ENCODE assay signal across 15 cellular contexts in the genomic region with DNA sequence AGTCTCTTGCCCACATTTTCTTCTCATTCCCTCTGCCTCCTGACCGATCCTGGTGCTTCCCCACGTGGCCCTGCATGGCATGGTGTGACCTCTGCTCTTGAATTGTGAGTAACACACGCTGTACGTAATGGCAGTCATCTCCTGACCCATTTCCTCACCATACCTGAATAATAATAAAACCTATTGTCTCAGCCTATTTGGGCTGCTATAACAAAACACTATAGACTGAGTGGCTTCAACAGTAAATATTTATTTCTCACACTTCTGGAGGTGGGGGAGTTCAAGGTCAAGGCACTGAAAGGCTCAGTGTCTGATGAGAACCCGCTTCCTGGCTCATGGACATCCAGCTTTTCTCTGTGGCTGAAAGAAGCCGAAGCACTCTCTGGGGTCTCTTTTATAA.
DNase-seq lines count a peak whose midpoint lies in the region; ATAC-seq and TF ChIP-seq lines count a peak whose summit lies in the region.
"Had no signal": no experiment of that assay in that cellular context is flagged by ENCODE, and none has a peak within 500 bp of the region (broad histone marks: within the 10 kb centered on the region; RNA-seq: fewer than 3 reads in every experiment).

No MANE protein-coding gene starts in this region.

- H3K27ac ChIP-seq in colonic mucosa (no peak overlapping the region), neural progenitor cell (no peak overlapping the region)

- no peaks in the 10 kb centered on the region for H4K20me1 ChIP-seq in neural progenitor cell (ENCODE audit: low read depth)

- no peak for ATAC-seq in HG03342 (IDR thresholded peaks at IDR 0.05; ENCODE audit: unreplicated experiment)

- no peaks in the 10 kb centered on the region for H3K79me2 ChIP-seq in neural progenitor cell (ENCODE audit: low read depth)

- H3K27me3 Mint-ChIP-seq in CD14-positive monocyte (ENCODE audit: low read depth in 3 of 3), result peaks cover 1% of the 10 kb centered on the region in 3 donors
- no peaks in the 10 kb centered on the region for H3K27me3 Mint-ChIP-seq in Calu3 (ENCODE audit: unreplicated experiment)
- no peaks in the 10 kb centered on the region for H3K27me3 Mint-ChIP-seq in progenitor cell of endocrine pancreas
- no peaks in the 10 kb centered on the region for H3K27me3 Mint-ChIP-seq in neural progenitor cell (ENCODE audit: insufficient read depth, low read depth)

- peaks cover 0 to 3% (median 1%) of the 10 kb centered on the region in 7 donors for H3K9me3 Mint-ChIP-seq in CD14-positive monocyte
- H3K9me3 Mint-ChIP-seq in Calu3 (ENCODE audit: low read depth, unreplicated experiment), result no peaks in the 10 kb centered on the region
- H3K9me3 Mint-ChIP-seq in progenitor cell of endocrine pancreas (ENCODE audit: low read depth), result no peaks in the 10 kb centered on the region
- peaks cover 5% of the 10 kb centered on the region for H3K9me3 Mint-ChIP-seq in neural progenitor cell
- H3K9me3 Mint-ChIP-seq: CD4-positive, alpha-beta T cell had no signal

- CTCF ChIA-PET in Calu3 (lab: Charles Lee), result no interaction called here

- no peak overlapping the region for H3K4me3 ChIP-seq in colonic mucosa
- no peak overlapping the region for H3K4me3 ChIP-seq in neural progenitor cell

- H3K27ac Mint-ChIP-seq in CD14-positive monocyte (peak overlapping the region in 5 of 7 donors; percentile 33 to 73 (median 58)), Calu3 (ENCODE audit: unreplicated experiment) (peak overlapping the region; percentile 33), progenitor cell of endocrine pancreas (peak overlapping the region; percentile 95), neural progenitor cell (no peak overlapping the region)
- H3K27ac Mint-ChIP-seq: CD4-positive, alpha-beta T cell had no signal

- TF ChIP-seq CTCF in CD14-positive monocyte (IDR thresholded peaks at IDR 0.05), result no peak
- no peak for TF ChIP-seq CTCF in Calu3 (IDR thresholded peaks at IDR 0.05; ENCODE audit: unreplicated experiment)
- TF ChIP-seq CTCF in colonic mucosa (IDR thresholded peaks at IDR 0.05), result no peak
- TF ChIP-seq CTCF in progenitor cell of endocrine pancreas (IDR thresholded peaks at IDR 0.05; ENCODE audit: unreplicated experiment), result no peak
- TF ChIP-seq CTCF in neural progenitor cell (IDR thresholded peaks at IDR 0.05), result no peak

- no peak overlapping the region for H3K4me2 ChIP-seq in neural progenitor cell

- intact Hi-C loops in CD14-positive monocyte (cut with micrococcal nuclease) (no loop called here), Calu3 (cut with micrococcal nuclease; ENCODE audit: unreplicated experiment) (no loop called here), colonic mucosa (cut with DNase I) (no loop called here)

- H3K4me3 Mint-ChIP-seq in CD14-positive monocyte (no peak overlapping the region), Calu3 (ENCODE audit: low read depth, unreplicated experiment) (no peak overlapping the region), progenitor cell of endocrine pancreas (ENCODE audit: low read depth) (no peak overlapping the region), neural progenitor cell (no peak overlapping the region)
- H3K4me3 Mint-ChIP-seq: CD4-positive, alpha-beta T cell had no signal

- H3K9ac ChIP-seq in colonic mucosa (ENCODE audit: low read depth in 2 of 2, low read length in 2 of 2) (no peak overlapping the region), neural progenitor cell (no peak overlapping the region)

- BruUV-seq in Calu3 (replicated peaks; lab: Mats Ljungman, UMichigan), result no TSS peak

- peaks cover 0 to 3% of the 10 kb centered on the region in 2 donors for H3K36me3 Mint-ChIP-seq in CD14-positive monocyte
- H3K36me3 Mint-ChIP-seq in Calu3 (ENCODE audit: insufficient read depth, unreplicated experiment), result no peaks in the 10 kb centered on the region
- no peaks in the 10 kb centered on the region for H3K36me3 Mint-ChIP-seq in progenitor cell of endocrine pancreas (ENCODE audit: insufficient read depth)
- H3K36me3 Mint-ChIP-seq in neural progenitor cell, result no peaks in the 10 kb centered on the region

- H3K4me1 Mint-ChIP-seq in CD14-positive monocyte (peaks cover 9% of the 10 kb centered on the region), Calu3 (ENCODE audit: low read depth, unreplicated experiment) (peaks cover 13% of the 10 kb centered on the region), progenitor cell of endocrine pancreas (ENCODE audit: low read depth) (peaks cover 7% of the 10 kb centered on the region), neural progenitor cell (peaks cover 16% of the 10 kb centered on the region)

- no peaks in the 10 kb centered on the region for H3K9me3 ChIP-seq in colonic mucosa
- no peaks in the 10 kb centered on the region for H3K9me3 ChIP-seq in neural progenitor cell (ENCODE audit: low read depth)
- H3K9me3 ChIP-seq: BE2C had no signal

- H3K36me3 ChIP-seq in colonic mucosa (no peaks in the 10 kb centered on the region), neural progenitor cell (no peaks in the 10 kb centered on the region)
- H3K36me3 ChIP-seq: BE2C had no signal

- H2AFZ ChIP-seq in neural progenitor cell (replicated peaks), result no peak overlapping the region

- DNase-seq in CD14-positive monocyte (ENCODE audit: low spot score), result no peak
- DNase-seq in Calu3, result no peak
- DNase-seq in colonic mucosa, result peak; percentile 13
- DNase-seq in progenitor cell of endocrine pancreas (ENCODE audit: low spot score, unreplicated experiment), result no peak
- DNase-seq in NCI-H128 (lab: John Stamatoyannopoulos, UW; ENCODE audit: unreplicated experiment), result no peak
- no peak for DNase-seq in neural progenitor cell (ENCODE audit: low spot score)
- DNase-seq: ACHN; BE2C; C1 segment of cervical spinal cord; CD4-positive, alpha-beta T cell; DMS79 treated with DMSO at 0.1 percent for 48 hours; GF-D8; GOT3; H7 had no signal

- peaks cover 6% of the 10 kb centered on the region for H3F3A ChIP-seq in neural progenitor cell (ENCODE audit: low read depth)

- H3K27me3 ChIP-seq in colonic mucosa (no peaks in the 10 kb centered on the region), neural progenitor cell (no peaks in the 10 kb centered on the region)
- H3K27me3 ChIP-seq: BE2C had no signal

- H3K4me1 ChIP-seq in colonic mucosa (no peaks in the 10 kb centered on the region), neural progenitor cell (peaks cover 16% of the 10 kb centered on the region)
- H3K4me1 ChIP-seq: BE2C had no signal
